In genomic region chr22:41831828-41832552, GRCh38 we compare ENCODE assay signal across 8 cellular contexts. TPM values are rescaled to one million over a fixed set of nuclear protein-coding genes. Genes with fewer than 3 reads are reported as not detected.
DNase-seq lines count a peak whose midpoint lies in the region; ATAC-seq, FAIRE-seq and TF ChIP-seq lines count a peak whose summit lies in the region.

No MANE protein-coding gene starts in this region.

- BruUV-seq in Calu3 (replicated peaks; lab: Mats Ljungman, UMichigan) (TSS peak; percentile 97), K562 (replicated peaks; lab: Mats Ljungman, UMichigan) (TSS peak; percentile 90)

- H3K27me3 Mint-ChIP-seq in Calu3 (ENCODE audit: unreplicated experiment), result no peaks in the 10 kb centered on the region

- DNase-seq in Calu3 (no peak), K562 (ENCODE audit: extremely low read depth in 1 of 4, low spot score in 3 of 4) (no peak), mesendoderm (no peak), vagina (ENCODE audit: extremely low spot score in 2 of 2) (no peak), NCI-H2107 treated with DMSO at 0.1 percent for 48 hours (lab: John Stamatoyannopoulos, UW; ENCODE audit: unreplicated experiment) (no peak)
- DNase-seq in stimulated activated CD4-positive, alpha-beta T cell treated with anti-CD3 and anti-CD28 coated beads, Interleukin-2, amount 100 ng/mL, for 48 hours, result no peak

- no peak for FAIRE-seq in K562 (lab: Jason Lieb, UNC)

- peak overlapping the region; percentile 66 for H3K4me3 ChIP-seq in K562
- H3K4me3 ChIP-seq in mesendoderm (ENCODE audit: low read length), result peak overlapping the region; percentile 19
- H3K4me3 ChIP-seq in vagina, result peak overlapping the region; percentile 70 to 87

- in situ Hi-C loops in K562 (cut with MboI), result no loop called here

- H2AFZ ChIP-seq in K562 (ENCODE audit: low read depth, low read length), result peak overlapping the region; percentile 81

- H3K4me1 ChIP-seq in K562 (replicated peaks in 1 of 2; ENCODE audit: control insufficient read depth in 2 of 2, insufficient read depth in 2 of 2, low read length in 2 of 2) (peaks cover 17 to 21% of the 10 kb centered on the region in 2 experiments; a peak in 4 of 5 replicates), mesendoderm (ENCODE audit: control insufficient read depth, low read depth, low read length) (peaks cover 2% of the 10 kb centered on the region), vagina (peaks cover 25% of the 10 kb centered on the region)

- TF ChIP-seq EP300 in K562 (IDR thresholded peaks at IDR 0.05; ENCODE audit: low read length), result no peak

- H3K4ac ChIP-seq in mesendoderm (ENCODE audit: low read depth, low read length), result peak overlapping the region; percentile 99

- TF ChIP-seq RAD21 in K562 (CRISPR knock-in tag; conservative IDR thresholded peaks at IDR 0.05 in 1 of 2, IDR thresholded peaks at IDR 0.05 in 1 of 2), result no peak

- no peaks in the 10 kb centered on the region for H3K9me3 Mint-ChIP-seq in Calu3 (ENCODE audit: low read depth, unreplicated experiment)

- H3K4me2 ChIP-seq in K562 (ENCODE audit: insufficient read depth, low read length) (peak overlapping the region; percentile 86), mesendoderm (ENCODE audit: low read length) (peak overlapping the region; percentile 54)

- peak overlapping the region; percentile 98 for H3K18ac ChIP-seq in mesendoderm (ENCODE audit: low read length)

- H4K20me1 ChIP-seq in K562 (replicated peaks; ENCODE audit: control insufficient read depth, insufficient read depth, low read length), result no peaks in the 10 kb centered on the region

- peaks cover 25% of the 10 kb centered on the region for H3K36me3 ChIP-seq in K562 (ENCODE audit: control insufficient read depth, insufficient read depth, low read length)
- H3K36me3 ChIP-seq in mesendoderm (ENCODE audit: control insufficient read depth, insufficient read depth, low read length), result peaks cover 5% of the 10 kb centered on the region
- H3K36me3 ChIP-seq in vagina, result no peaks in the 10 kb centered on the region

- H3K36me3 Mint-ChIP-seq in Calu3 (ENCODE audit: insufficient read depth, unreplicated experiment), result peaks cover 45% of the 10 kb centered on the region

- no peak overlapping the region for H4K5ac ChIP-seq in mesendoderm (ENCODE audit: low read length)

- WGBS in K562 (ENCODE audit: insufficient coverage, low coverage, missing lambda C conversion rate), result 13% methylated on average over 16 of the region's 17 CpGs
- WGBS in mesendoderm (ENCODE audit: extremely low coverage, insufficient coverage, low lambda C conversion rate), result no CpG with 5 or more reads among the region's 17 CpGs

- peak overlapping the region; percentile 80 for H2BK15ac ChIP-seq in mesendoderm (replicated peaks; ENCODE audit: low read depth)

- H3K9ac ChIP-seq in K562 (ENCODE audit: insufficient read depth in 1 of 2, low read depth in 2 of 2, low read length in 2 of 2) (peak overlapping the region; percentile 89 to 93), mesendoderm (ENCODE audit: low read length) (peak overlapping the region; percentile 82)

- POLR2A ChIA-PET in K562 (lab: Yijun Ruan, JAX), result interaction anchor here (0.8 to 2.7 kb wide), 3 partner anchors 13 to 32 kb away, joined by 4 to 34 read pairs (median 6); partner anchors contain the start of gene CCDC134

- peak overlapping the region; percentile 29 for H3K23ac ChIP-seq in mesendoderm (ENCODE audit: low read length)

- peaks cover 10% of the 10 kb centered on the region for H3K79me1 ChIP-seq in mesendoderm (ENCODE audit: low read length)

- TF ChIP-seq POLR2A in K562 (conservative IDR thresholded peaks at IDR 0.05), result no peak; the same call in 1 of the 2 replicates
- TF ChIP-seq POLR2A in vagina (IDR thresholded peaks at IDR 0.05), result no peak

- H3K27me3 ChIP-seq in K562 (ENCODE audit: control insufficient read depth in 2 of 2, insufficient read depth in 2 of 2, low read length in 2 of 2), result no peaks in the 10 kb centered on the region
- no peaks in the 10 kb centered on the region for H3K27me3 ChIP-seq in mesendoderm (ENCODE audit: insufficient read depth, low read length, poor library complexity)
- no peaks in the 10 kb centered on the region for H3K27me3 ChIP-seq in vagina

- H3K4me1 Mint-ChIP-seq in Calu3 (ENCODE audit: low read depth, unreplicated experiment), result peaks cover 37% of the 10 kb centered on the region

- H2BK120ac ChIP-seq in mesendoderm (ENCODE audit: low read depth, low read length), result peak overlapping the region; percentile 88

- H2BK5ac ChIP-seq in mesendoderm (ENCODE audit: low read length), result peak overlapping the region; percentile 88

- peak overlapping the region; percentile 87 for H3K4me3 Mint-ChIP-seq in Calu3 (ENCODE audit: low read depth, unreplicated experiment)

- H3K27ac ChIP-seq in K562 (ENCODE audit: extremely low read depth, low read depth, low read length) (peak overlapping the region; percentile 98), mesendoderm (ENCODE audit: low read depth, low read length) (peak overlapping the region; percentile 97), vagina (peak overlapping the region; percentile 99)

- H3K79me2 ChIP-seq in K562 (ENCODE audit: control insufficient read depth, insufficient read depth, low read length) (peaks cover 45% of the 10 kb centered on the region), mesendoderm (ENCODE audit: control insufficient read depth, insufficient read depth, low read length) (peaks cover 33% of the 10 kb centered on the region)

- no peaks in the 10 kb centered on the region; the same call in 1 of the 2 replicates for H3K9me3 ChIP-seq in K562 (replicated peaks; ENCODE audit: control insufficient read depth, insufficient read depth, low read depth, low read length)
- H3K9me3 ChIP-seq in vagina, result no peaks in the 10 kb centered on the region

- H2AK5ac ChIP-seq in mesendoderm (ENCODE audit: low read length), result no peak overlapping the region

- no peak for TF ChIP-seq CTCF in Calu3 (IDR thresholded peaks at IDR 0.05; ENCODE audit: unreplicated experiment)
- TF ChIP-seq CTCF in K562 (IDR thresholded peaks at IDR 0.05 in 2 of 3, conservative IDR thresholded peaks at IDR 0.05 in 1 of 3; ENCODE audit: insufficient read depth in 2 of 3, low read depth in 1 of 3, low read length in 3 of 3), result no peak
- TF ChIP-seq CTCF in vagina (IDR thresholded peaks at IDR 0.05), result no peak

- CTCF ChIA-PET in Calu3 (lab: Charles Lee), result interaction anchor here (0.8 to 2.0 kb wide), 7 partner anchors 9 to 532 kb away, joined by 3 to 10 read pairs (median 6); partner anchors contain the start of genes CCDC134 and CENPM
- CTCF ChIA-PET in K562 (lab: Yijun Ruan, JAX; ENCODE audit: low intra/inter-chr PET ratio), result no interaction called here

- H3K56ac ChIP-seq in mesendoderm (ENCODE audit: low read length), result peak overlapping the region; percentile 93

- ATAC-seq in HG03571 (IDR thresholded peaks at IDR 0.05; ENCODE audit: unreplicated experiment) (peak; percentile 5), K562 (no peak), GM21381 (IDR thresholded peaks at IDR 0.05; ENCODE audit: unreplicated experiment) (no peak)

- peak overlapping the region; percentile 93 for H3K27ac Mint-ChIP-seq in Calu3 (ENCODE audit: unreplicated experiment)

- peak overlapping the region; percentile 7 for H4K8ac ChIP-seq in mesendoderm (ENCODE audit: low read depth, low read length)

- H3K9me1 ChIP-seq in K562 (ENCODE audit: control insufficient read depth, insufficient read depth, low read length), result peaks cover 2% of the 10 kb centered on the region

- intact Hi-C loops in Calu3 (cut with micrococcal nuclease; ENCODE audit: unreplicated experiment) (loop anchor here (2.0 kb wide), 1 partner anchor 115 kb away; the partner anchor contains the start of gene CENPM), K562 (cut with micrococcal nuclease) (no loop called here), vagina (cut with DNase I) (no loop called here)

RNA-seq across cellular contexts. Expression of gene SREBF2, which starts 0.9 kb away (rescaled TPM):
- total RNA-seq in Calu3 (2022), result 145 and 159 TPM in 2 replicates
- total RNA-seq in K562 (2011; cell fraction: chromatin; rRNA removed; ENCODE audit: low replicate concordance), result 399 and 583 TPM in 2 replicates
- 378 and 395 TPM in 2 replicates for total RNA-seq in K562 (2011; cell fraction: nucleolus; rRNA removed)
- 386 and 451 TPM in 2 replicates for total RNA-seq in K562 (2011; cell fraction: nucleoplasm; rRNA removed)
- total RNA-seq in K562 (2014; rRNA removed), result 26.6 and 38.5 TPM in 2 replicates
- 26.9 and 27.2 TPM in 2 replicates for total RNA-seq in K562 (2014; rRNA removed; fragmentation: Illumina TruSeq; extraction: Trizol)
- total RNA-seq in K562 (2015; rRNA removed; fragmentation: Illumina TruSeq; extraction: Trizol), result 22.4 and 24.8 TPM in 2 replicates
- 73.9 and 84.2 TPM in 2 replicates for total RNA-seq in K562 (2021)
- polyA plus RNA-seq in K562 (2011; rRNA removed), result 55.3 and 89.8 TPM in 2 replicates
- polyA plus RNA-seq in K562 (2011; cell fraction: cytosol; rRNA removed), result 94.7 and 107 TPM in 2 replicates
- polyA plus RNA-seq in K562 (2011; cell fraction: nucleus; rRNA removed), result 167 and 200 TPM in 2 replicates
- polyA plus RNA-seq in K562 (2012), result 57.0 and 119 TPM in 2 replicates
- polyA plus RNA-seq in K562 (2014; fragmentation: Illumina TruSeq; extraction: Trizol), result 64.5 and 74.3 TPM in 2 replicates
- 1 to 10 TPM; 1.1 TPM for polyA plus RNA-seq in K562 (2014; fragmentation: Nextera tagmentation; extraction: Ambion mirVana)
- 62.8 and 63.9 TPM in 2 replicates for polyA plus RNA-seq in K562 (2014; rRNA removed)
- 76.8 and 96.3 TPM in 2 replicates for polyA minus RNA-seq in K562 (2011; rRNA and poly(A)+ RNA removed)
- polyA minus RNA-seq in K562 (2011; cell fraction: cytosol; rRNA and poly(A)+ RNA removed), result 59.7 and 96.8 TPM in 2 replicates
- 55.1 and 75.6 TPM in 2 replicates for polyA minus RNA-seq in K562 (2011; cell fraction: nucleus; rRNA and poly(A)+ RNA removed)
- 83.8 TPM for polyA plus RNA-seq in mesendoderm (2013, experiment 1 of 2)
- 84.9 TPM for polyA plus RNA-seq in mesendoderm (2013, experiment 2 of 2)
- total RNA-seq in vagina, result 98.0 TPM

RNA-seq across cellular contexts. Expression of gene CCDC134, which starts 31.5 kb away (rescaled TPM):
- total RNA-seq in Calu3 (2022), result 18.4 and 20.1 TPM in 2 replicates
- total RNA-seq in K562 (2011; cell fraction: chromatin; rRNA removed; ENCODE audit: low replicate concordance), result 11.6 and 24.3 TPM in 2 replicates
- total RNA-seq in K562 (2011; cell fraction: nucleolus; rRNA removed), result 22.4 and 24.5 TPM in 2 replicates
- 18.8 and 20.0 TPM in 2 replicates for total RNA-seq in K562 (2011; cell fraction: nucleoplasm; rRNA removed)
- total RNA-seq in K562 (2014; rRNA removed), result 6.9 and 11.7 TPM in 2 replicates
- 6.3 and 7.7 TPM in 2 replicates for total RNA-seq in K562 (2014; rRNA removed; fragmentation: Illumina TruSeq; extraction: Trizol)
- 9.2 and 9.5 TPM in 2 replicates for total RNA-seq in K562 (2015; rRNA removed; fragmentation: Illumina TruSeq; extraction: Trizol)
- 11.9 and 12.4 TPM in 2 replicates for total RNA-seq in K562 (2021)
- 5.0 and 5.1 TPM in 2 replicates for polyA plus RNA-seq in K562 (2011; rRNA removed)
- 5.5 and 6.0 TPM in 2 replicates for polyA plus RNA-seq in K562 (2011; cell fraction: cytosol; rRNA removed)
- polyA plus RNA-seq in K562 (2011; cell fraction: nucleus; rRNA removed), result 3.8 and 5.5 TPM in 2 replicates
- polyA plus RNA-seq in K562 (2012), result 2.4 and 3.0 TPM in 2 replicates
- polyA plus RNA-seq in K562 (2014; fragmentation: Illumina TruSeq; extraction: Trizol), result 4.2 and 5.3 TPM in 2 replicates
- polyA plus RNA-seq in K562 (2014; fragmentation: Nextera tagmentation; extraction: Ambion mirVana), result under 1 TPM; 0.56 to 0.99 TPM
- 5.2 and 6.8 TPM in 2 replicates for polyA plus RNA-seq in K562 (2014; rRNA removed)
- 13.2 and 19.0 TPM in 2 replicates for polyA minus RNA-seq in K562 (2011; rRNA and poly(A)+ RNA removed)
- polyA minus RNA-seq in K562 (2011; cell fraction: cytosol; rRNA and poly(A)+ RNA removed), result 14.0 and 14.1 TPM in 2 replicates
- polyA minus RNA-seq in K562 (2011; cell fraction: nucleus; rRNA and poly(A)+ RNA removed), result 7.5 and 9.2 TPM in 2 replicates
- polyA plus RNA-seq in mesendoderm (2013, experiment 1 of 2), result 8.3 TPM
- 8.0 TPM for polyA plus RNA-seq in mesendoderm (2013, experiment 2 of 2)
- total RNA-seq in vagina, result 8.8 TPM

Comparison
In these comparisons a context has a peak if more than half of its experiments do, and no peak if none do; other contexts are left out.
1. H3K4me3 ChIP-seq: peak in every context shown above with its lines; median percentile 78 in vagina; 66 in K562; 19 in mesendoderm.